In the genomic region with DNA sequence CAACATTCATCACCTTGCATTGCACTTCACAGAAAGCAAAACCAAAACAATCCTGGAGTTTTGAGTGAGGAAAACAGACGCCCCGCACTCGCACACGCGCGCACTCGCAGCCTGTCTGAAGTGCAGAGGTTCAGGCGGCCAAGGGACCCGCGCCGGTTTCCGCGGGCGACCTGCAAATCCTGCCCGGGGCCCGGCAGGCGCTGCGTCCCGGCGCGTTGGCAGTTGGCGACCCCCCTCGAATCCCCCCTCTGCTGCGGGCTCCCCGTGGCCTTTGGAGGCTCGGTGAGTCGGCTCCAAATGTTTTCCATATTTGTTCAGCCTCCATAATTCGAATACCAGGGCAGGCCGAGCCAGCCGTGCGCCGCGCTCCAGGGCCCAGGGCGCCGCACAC, we compare ENCODE assay signal across 9 cellular contexts. TPM values are rescaled to one million over a fixed set of nuclear protein-coding genes. Genes with fewer than 3 reads are reported as not detected.
DNase-seq lines count a peak whose midpoint lies in the region; ATAC-seq and TF ChIP-seq lines count a peak whose summit lies in the region.
"Had no signal": no experiment of that assay in that cellular context is flagged by ENCODE, and none has a peak within 500 bp of the region (broad histone marks: within the 10 kb centered on the region; RNA-seq: fewer than 3 reads in every experiment).

Gene SSPN (plus strand): TSS at position 324 of the 391 bp plus-strand sequence. CDS start 100 bp downstream, outside the sequence.

- peaks cover 64% of the 10 kb centered on the region for H3K27me3 Mint-ChIP-seq in activated CD4-positive, alpha-beta memory T cell treated with anti-CD3 and anti-CD28 coated beads, Interleukin-2, amount 10 ng/mL, durations not matched to agents 7 days and 5 days
- H3K27me3 Mint-ChIP-seq in nephron (ENCODE audit: low read depth): no peaks in the 10 kb centered on the region

- peak; percentile 23 for ATAC-seq in HG03064 (IDR thresholded peaks at IDR 0.05; ENCODE audit: low read depth, unreplicated experiment)

- no peak within 1 kb of the TSS for H3K27ac Mint-ChIP-seq in activated CD4-positive, alpha-beta memory T cell treated with anti-CD3 and anti-CD28 coated beads, Interleukin-2, amount 10 ng/mL, durations not matched to agents 7 days and 5 days
- H3K27ac Mint-ChIP-seq in nephron: peak within 1 kb of the TSS; percentile 96 to 98 (median 97)

- DNase-seq in NCI-H524 (lab: John Stamatoyannopoulos, UW) (peak; percentile 22 to 53), NCI-H524 treated with DMSO at 0.1 percent for 48 hours (lab: John Stamatoyannopoulos, UW) (no peak), glomerular visceral epithelial cell (ENCODE audit: extremely low spot score) (peak; percentile 11), NCI-H2029 treated with DMSO at 0.1 percent for 48 hours (lab: John Stamatoyannopoulos, UW) (no peak), H4 (ENCODE audit: low spot score) (no peak)
- no peak for DNase-seq in activated CD4-positive, alpha-beta memory T cell treated with anti-CD3 and anti-CD28 coated beads, Interleukin-2, amount 10 ng/mL, durations not matched to agents 7 days and 5 days
- DNase-seq: DND-41 had no signal

- H3K9me3 Mint-ChIP-seq in activated CD4-positive, alpha-beta memory T cell treated with anti-CD3 and anti-CD28 coated beads, Interleukin-2, amount 10 ng/mL, durations not matched to agents 7 days and 5 days: no peaks in the 10 kb centered on the region
- no peaks in the 10 kb centered on the region for H3K9me3 Mint-ChIP-seq in nephron

- H3K36me3 Mint-ChIP-seq in activated CD4-positive, alpha-beta memory T cell treated with anti-CD3 and anti-CD28 coated beads, Interleukin-2, amount 10 ng/mL, durations not matched to agents 7 days and 5 days (ENCODE audit: low read depth): no peaks in the 10 kb centered on the region
- no peaks in the 10 kb centered on the region for H3K36me3 Mint-ChIP-seq in nephron (ENCODE audit: low read depth)

- H3K4me1 Mint-ChIP-seq in activated CD4-positive, alpha-beta memory T cell treated with anti-CD3 and anti-CD28 coated beads, Interleukin-2, amount 10 ng/mL, durations not matched to agents 7 days and 5 days: peaks cover 7% of the 10 kb centered on the region
- H3K4me1 Mint-ChIP-seq in nephron: peaks cover 24% of the 10 kb centered on the region

- CTCF ChIA-PET in activated CD4-positive, alpha-beta memory T cell treated with anti-CD3 and anti-CD28 coated beads, Interleukin-2, amount 10 ng/mL, durations not matched to agents 7 days and 5 days (lab: Charles Lee): no interaction called here

- no peak for TF ChIP-seq CTCF in nephron (IDR thresholded peaks at IDR 0.05; ENCODE audit: unreplicated experiment in 3 of 3)

- POLR2A ChIA-PET in activated CD4-positive, alpha-beta memory T cell treated with anti-CD3 and anti-CD28 coated beads, Interleukin-2, amount 10 ng/mL, durations not matched to agents 7 days and 5 days (lab: Charles Lee): no interaction called here

- peak within 1 kb of the TSS; percentile 56 for H3K4me3 Mint-ChIP-seq in activated CD4-positive, alpha-beta memory T cell treated with anti-CD3 and anti-CD28 coated beads, Interleukin-2, amount 10 ng/mL, durations not matched to agents 7 days and 5 days
- H3K4me3 Mint-ChIP-seq in nephron: peak within 1 kb of the TSS; percentile 95 to 99 (median 98)

RNA-seq across cellular contexts. Expression of gene SSPN, which starts in this region (rescaled TPM):
- not detected for total RNA-seq in activated CD4-positive, alpha-beta memory T cell treated with anti-CD3 and anti-CD28 coated beads, Interleukin-2, amount 10 ng/mL, durations not matched to agents 7 days and 5 days
- total RNA-seq in H4 (2014; rRNA removed; shearing (Covaris generic)): 0.31 and 1.0 TPM in 2 replicates

Comparison
In these comparisons a context has a peak if more than half of its experiments do, and no peak if none do; other contexts are left out.
1. DNase-seq: peak in NCI-H524 (2 of 2) and glomerular visceral epithelial cell (single experiment); none in NCI-H524 treated with DMSO at 0.1 percent for 48 hours (single experiment), activated CD4-positive, alpha-beta memory T cell treated with anti-CD3 and anti-CD28 coated beads, Interleukin-2, amount 10 ng/mL, durations not matched to agents 7 days and 5 days (single experiment), NCI-H2029 treated with DMSO at 0.1 percent for 48 hours (single experiment) and H4 (single experiment).